ENCODE assay signal across 8 cellular contexts in genomic region chr19:6424190-6424938, GRCh38. TPM values are rescaled to one million over a fixed set of nuclear protein-coding genes. Genes with fewer than 3 reads are reported as not detected.
DNase-seq lines count a peak whose midpoint lies in the region; ATAC-seq and TF ChIP-seq lines count a peak whose summit lies in the region.

TSS of gene KHSRP (minus strand) at chr19:6424811. CDS start at chr19:6424701, 110 bp downstream.

- peaks cover 39% of the 10 kb centered on the region for H3K4me1 ChIP-seq in DND-41 (ENCODE audit: insufficient read depth, low read length)

- H3K9me3 Mint-ChIP-seq in IgD-negative memory B cell (no peaks in the 10 kb centered on the region), osteocyte (ENCODE audit: unreplicated experiment) (no peaks in the 10 kb centered on the region)

- H3K27ac Mint-ChIP-seq in IgD-negative memory B cell: peak within 1 kb of the TSS; percentile 78 to 99 (median 80)
- H3K27ac Mint-ChIP-seq in osteocyte (ENCODE audit: unreplicated experiment): peak within 1 kb of the TSS; percentile 92

- no peaks in the 10 kb centered on the region for H3K9me3 ChIP-seq in DND-41 (ENCODE audit: insufficient read depth, low read length, severe bottlenecking)

- H3K4me3 ChIP-seq in DND-41 (ENCODE audit: low read depth in 1 of 2, low read length in 2 of 2): peak within 1 kb of the TSS; percentile 90 to 95; a peak in 3 of 4 replicates

- peaks cover 47% of the 10 kb centered on the region for H4K20me1 ChIP-seq in DND-41 (ENCODE audit: insufficient read depth, low read length)

- peak within 1 kb of the TSS; percentile 82 for H3K27ac ChIP-seq in DND-41 (ENCODE audit: low read length)

- H3K4me3 Mint-ChIP-seq in IgD-negative memory B cell (peak within 1 kb of the TSS; percentile 81 to 96 (median 88)), osteocyte (ENCODE audit: unreplicated experiment) (peak within 1 kb of the TSS; percentile 84)

- peaks cover 4 to 28% (median 16%) of the 10 kb centered on the region in 3 donors for H3K4me1 Mint-ChIP-seq in IgD-negative memory B cell
- H3K4me1 Mint-ChIP-seq in osteocyte (ENCODE audit: unreplicated experiment): peaks cover 24% of the 10 kb centered on the region

- peak within 1 kb of the TSS; percentile 89 for H3K9ac ChIP-seq in DND-41 (ENCODE audit: low read depth, low read length)

- TF ChIP-seq CTCF in DND-41 (IDR thresholded peaks at IDR 0.05; ENCODE audit: borderline replicate concordance, extremely low read depth, low read length, poor library complexity, severe bottlenecking) (no peak), osteocyte (IDR thresholded peaks at IDR 0.05) (no peak)

- H3K36me3 Mint-ChIP-seq in IgD-negative memory B cell (no peaks in the 10 kb centered on the region), osteocyte (ENCODE audit: unreplicated experiment) (peaks cover 14% of the 10 kb centered on the region)

- ATAC-seq in DND-41 (ENCODE audit: insufficient read depth, low read depth) (no peak), HG03196 (IDR thresholded peaks at IDR 0.05; ENCODE audit: unreplicated experiment) (no peak), HG03439 (IDR thresholded peaks at IDR 0.05; ENCODE audit: unreplicated experiment) (no peak), GM19328 (IDR thresholded peaks at IDR 0.05; ENCODE audit: unreplicated experiment) (no peak)

- H3K27me3 Mint-ChIP-seq in IgD-negative memory B cell (no peaks in the 10 kb centered on the region), osteocyte (ENCODE audit: unreplicated experiment) (no peaks in the 10 kb centered on the region)

- H2AFZ ChIP-seq in DND-41 (ENCODE audit: low read depth, low read length): peak within 1 kb of the TSS; percentile 74

- H3K27me3 ChIP-seq in DND-41 (ENCODE audit: insufficient read depth, low read length, poor library complexity): no peaks in the 10 kb centered on the region

- DNase-seq in DND-41: peak; percentile 60
- DNase-seq in activated T-helper 1 cell treated with Interleukin-2 at 50 U/mL for 16 hours (ENCODE audit: low read depth): peak; percentile 29
- peak; percentile 51 for DNase-seq in germinal center (ENCODE audit: low spot score)
- DNase-seq in osteocyte (ENCODE audit: extremely low spot score, unreplicated experiment): no peak

- H3K79me2 ChIP-seq in DND-41 (ENCODE audit: insufficient read depth, low read length): peaks cover 50% of the 10 kb centered on the region

- H3K4me2 ChIP-seq in DND-41 (ENCODE audit: insufficient read depth, low read length): peak within 1 kb of the TSS; percentile 97

- peaks cover 47% of the 10 kb centered on the region for H3K36me3 ChIP-seq in DND-41 (ENCODE audit: insufficient read depth, low read length)

RNA-seq across cellular contexts. Expression of gene KHSRP, which starts in this region (rescaled TPM):
- 18.7 TPM for polyA plus RNA-seq in IgD-negative memory B cell
- 240 and 241 TPM in 2 replicates for total RNA-seq in osteocyte
